In the genomic region with DNA sequence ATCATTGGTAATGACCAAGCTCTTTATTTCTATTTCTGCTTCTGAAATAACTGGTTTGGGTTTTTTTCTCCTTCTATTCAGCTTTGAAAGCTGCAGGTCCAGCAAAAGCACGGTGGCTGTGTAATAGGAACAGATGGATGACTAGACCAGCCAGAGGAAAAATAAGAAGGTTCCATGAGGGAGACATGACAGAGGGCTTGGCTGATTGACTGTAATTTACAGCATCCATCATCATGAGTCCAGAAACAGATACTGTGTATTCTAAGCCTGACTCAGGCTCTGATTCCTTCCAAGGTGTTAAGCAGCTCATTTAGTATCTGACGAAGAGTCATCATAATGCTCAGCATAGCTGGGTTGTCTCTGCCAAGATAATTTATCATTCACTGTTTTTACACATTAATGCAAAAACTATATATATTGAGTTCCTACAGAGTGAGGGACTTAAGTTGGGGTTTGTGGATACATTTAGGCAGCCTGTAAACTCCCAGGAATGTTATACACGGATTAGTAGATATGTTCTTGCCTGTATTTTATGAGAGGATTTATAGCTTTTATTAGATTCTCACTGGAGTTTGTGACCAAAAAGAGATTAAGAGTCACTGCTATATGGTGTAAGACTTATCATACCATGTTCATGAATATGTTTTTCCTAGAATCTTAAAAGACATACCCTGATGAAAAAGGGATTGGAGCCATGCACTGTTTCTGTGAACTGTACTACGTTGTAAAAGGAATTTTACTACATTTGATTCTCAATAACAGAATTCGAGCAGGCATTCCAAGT, we compare ENCODE assay signal across 18 cellular contexts.
DNase-seq lines count a peak whose midpoint lies in the region; ATAC-seq, FAIRE-seq and TF ChIP-seq lines count a peak whose summit lies in the region.
"Had no signal": no experiment of that assay in that cellular context is flagged by ENCODE, and none has a peak within 500 bp of the region (broad histone marks: within the 10 kb centered on the region; RNA-seq: fewer than 3 reads in every experiment).

No MANE protein-coding gene starts in this region.

- no peak overlapping the region for H3K4me3 Mint-ChIP-seq in astrocyte (ENCODE audit: unreplicated experiment)
- H3K4me3 Mint-ChIP-seq in mesothelial cell of epicardium: no peak overlapping the region
- H3K4me3 Mint-ChIP-seq in immature natural killer cell: no peak overlapping the region
- no peak overlapping the region for H3K4me3 Mint-ChIP-seq in activated naive CD8-positive, alpha-beta T cell treated with anti-CD3 and anti-CD28 coated beads, Interleukin-2, amount 50 U/mL, for 24 hours
- H3K4me3 Mint-ChIP-seq: CD8-positive, alpha-beta memory T cell; GM23338 had no signal

- dilution Hi-C loops in IMR-90 (cut with HindIII; ENCODE audit: low sequenced_read_pairs, unreplicated experiment): no loop called here

- H3K4ac ChIP-seq in IMR-90 (ENCODE audit: low read depth, low read length): no peak overlapping the region

- FAIRE-seq in astrocyte (lab: Jason Lieb, UNC): peak; percentile 56
- FAIRE-seq: GM12892 had no signal

- H3K36me3 Mint-ChIP-seq in astrocyte (ENCODE audit: low read depth, unreplicated experiment) (no peaks in the 10 kb centered on the region), mesothelial cell of epicardium (no peaks in the 10 kb centered on the region), immature natural killer cell (no peaks in the 10 kb centered on the region)
- H3K36me3 Mint-ChIP-seq in activated naive CD8-positive, alpha-beta T cell treated with anti-CD3 and anti-CD28 coated beads, Interleukin-2, amount 50 U/mL, for 24 hours (ENCODE audit: low read depth): no peaks in the 10 kb centered on the region
- H3K36me3 Mint-ChIP-seq: CD8-positive, alpha-beta memory T cell had no signal

- H2AFZ ChIP-seq in IMR-90 (replicated peaks; ENCODE audit: low read length, poor library complexity): no peak overlapping the region
- no peak overlapping the region for H2AFZ ChIP-seq in astrocyte (ENCODE audit: low read depth, low read length)
- H2AFZ ChIP-seq: GM23338 had no signal

- H3K18ac ChIP-seq in IMR-90 (ENCODE audit: low read depth, low read length): no peak overlapping the region

- ATAC-seq in IMR-90 (ENCODE audit: low read depth) (peak; percentile 33), GM21526 (IDR thresholded peaks at IDR 0.05; ENCODE audit: low FRiP score, unreplicated experiment) (no peak), GM18873 (IDR thresholded peaks at IDR 0.05; ENCODE audit: low FRiP score, unreplicated experiment) (no peak)
- ATAC-seq in activated naive CD8-positive, alpha-beta T cell treated with anti-CD3 and anti-CD28 coated beads, Interleukin-2, amount 50 U/mL, for 24 hours: no peak
- ATAC-seq: PC-3 had no signal

- H2BK120ac ChIP-seq in IMR-90 (ENCODE audit: low read depth, low read length): no peak overlapping the region

- no peak overlapping the region for H2AK9ac ChIP-seq in IMR-90 (replicated peaks; ENCODE audit: low read depth, low read length, poor library complexity)

- WGBS in IMR-90 (ENCODE audit: extremely low coverage in 2 of 2, insufficient read length in 1 of 2), 2 experiments: no CpG with 5 or more reads among the region's 5 CpGs

- H3K4me1 ChIP-seq in IMR-90 (ENCODE audit: control insufficient read depth, insufficient read depth, low read length): peaks cover 8% of the 10 kb centered on the region
- H3K4me1 ChIP-seq in astrocyte (ENCODE audit: insufficient read depth, low read length): peaks cover 4% of the 10 kb centered on the region
- H3K4me1 ChIP-seq: BLaER1 treated with 17β-estradiol and CSF1 and Interleukin-3, amounts not matched to agents 10 nM and 100 nM; SJCRH30 had no signal

- no peaks in the 10 kb centered on the region for H3K27me3 ChIP-seq in BJ (ENCODE audit: control insufficient read depth, insufficient read depth, low read length)
- H3K27me3 ChIP-seq in IMR-90 (ENCODE audit: control insufficient read depth, insufficient read depth, low read length): no peaks in the 10 kb centered on the region
- no peaks in the 10 kb centered on the region for H3K27me3 ChIP-seq in astrocyte (ENCODE audit: insufficient read depth, low read length)
- H3K27me3 ChIP-seq: BLaER1 treated with 17β-estradiol and CSF1 and Interleukin-3, amounts not matched to agents 10 nM and 100 nM; SJCRH30 had no signal

- in situ Hi-C loops in IMR-90 (cut with MboI; ENCODE audit: low sequenced_read_pairs): no loop called here

- 0 out of 2 replicates have a peak overlapping the region, but pooled peaks have one; percentile 31 for H3K23ac ChIP-seq in IMR-90 (ENCODE audit: low read depth, low read length)

- no TSS peak for BruUV-seq in IMR-90 (replicated peaks; lab: Mats Ljungman, UMichigan)

- H3K4me3 ChIP-seq in BJ (ENCODE audit: low read depth, low read length) (no peak overlapping the region), IMR-90 (ENCODE audit: insufficient read depth, low read depth, low read length) (no peak overlapping the region), astrocyte (ENCODE audit: insufficient read depth, low read depth, low read length) (no peak overlapping the region)
- H3K4me3 ChIP-seq: BLaER1 treated with 17β-estradiol and CSF1 and Interleukin-3, amounts not matched to agents 10 nM and 100 nM; GM23338; SJCRH30 had no signal

- TF ChIP-seq CTCF in BJ (IDR thresholded peaks at IDR 0.05; ENCODE audit: insufficient read depth, low read depth, low read length): no peak
- no peak for TF ChIP-seq CTCF in IMR-90 (conservative IDR thresholded peaks at IDR 0.05; ENCODE audit: low read depth, low read length)
- no peak for TF ChIP-seq CTCF in astrocyte (IDR thresholded peaks at IDR 0.05; ENCODE audit: insufficient read depth, low read depth, low read length)
- no peak for TF ChIP-seq CTCF in mesothelial cell of epicardium (IDR thresholded peaks at IDR 0.05; ENCODE audit: unreplicated experiment)

- peaks cover 22% of the 10 kb centered on the region for H3K9me1 ChIP-seq in IMR-90 (ENCODE audit: insufficient read depth, low read length)

- H3K36me3 ChIP-seq in BJ (ENCODE audit: control insufficient read depth, insufficient read depth, low read length) (no peaks in the 10 kb centered on the region), IMR-90 (ENCODE audit: control insufficient read depth, insufficient read depth, low read length) (peaks cover 21% of the 10 kb centered on the region), astrocyte (ENCODE audit: insufficient read depth, low read length) (no peaks in the 10 kb centered on the region)
- H3K36me3 ChIP-seq: BLaER1 treated with 17β-estradiol and CSF1 and Interleukin-3, amounts not matched to agents 10 nM and 100 nM; SJCRH30 had no signal

- peak overlapping the region; percentile 17 for H2BK5ac ChIP-seq in IMR-90 (ENCODE audit: low read depth, low read length, poor library complexity, severe bottlenecking)

- intact Hi-C loops in IMR-90 (cut with micrococcal nuclease): no loop called here

- H3K9me3 ChIP-seq in IMR-90 (ENCODE audit: control insufficient read depth, insufficient read depth, low read length) (no peaks in the 10 kb centered on the region), astrocyte (ENCODE audit: insufficient read depth, low read depth, low read length) (no peaks in the 10 kb centered on the region)
- H3K9me3 ChIP-seq: BLaER1 treated with 17β-estradiol and CSF1 and Interleukin-3, amounts not matched to agents 10 nM and 100 nM; SJCRH30 had no signal

- H4K91ac ChIP-seq in IMR-90 (ENCODE audit: insufficient read depth, low read depth, low read length): no peak overlapping the region

- H3K9me3 Mint-ChIP-seq in astrocyte (ENCODE audit: unreplicated experiment): no peaks in the 10 kb centered on the region
- H3K9me3 Mint-ChIP-seq in mesothelial cell of epicardium: no peaks in the 10 kb centered on the region
- no peaks in the 10 kb centered on the region for H3K9me3 Mint-ChIP-seq in immature natural killer cell
- no peaks in the 10 kb centered on the region for H3K9me3 Mint-ChIP-seq in activated naive CD8-positive, alpha-beta T cell treated with anti-CD3 and anti-CD28 coated beads, Interleukin-2, amount 50 U/mL, for 24 hours
- H3K9me3 Mint-ChIP-seq: CD8-positive, alpha-beta memory T cell; GM23338 had no signal

- H3K79me2 ChIP-seq in astrocyte (ENCODE audit: insufficient read depth, low read length): no peaks in the 10 kb centered on the region

- peaks cover 35% of the 10 kb centered on the region for H4K20me1 ChIP-seq in IMR-90 (ENCODE audit: insufficient read depth, low read length)
- H4K20me1 ChIP-seq in astrocyte (ENCODE audit: insufficient read depth, low read length): no peaks in the 10 kb centered on the region
- H4K20me1 ChIP-seq: BLaER1 treated with 17β-estradiol and CSF1 and Interleukin-3, amounts not matched to agents 10 nM and 100 nM had no signal

- no peaks in the 10 kb centered on the region for H3K27me3 Mint-ChIP-seq in astrocyte (ENCODE audit: low read depth, unreplicated experiment)
- peaks cover 2% of the 10 kb centered on the region for H3K27me3 Mint-ChIP-seq in mesothelial cell of epicardium (ENCODE audit: low read depth)
- H3K27me3 Mint-ChIP-seq in immature natural killer cell (ENCODE audit: low read depth in 3 of 3): no peaks in the 10 kb centered on the region
- peaks cover 5% of the 10 kb centered on the region for H3K27me3 Mint-ChIP-seq in activated naive CD8-positive, alpha-beta T cell treated with anti-CD3 and anti-CD28 coated beads, Interleukin-2, amount 50 U/mL, for 24 hours

- H2AK5ac ChIP-seq in IMR-90 (ENCODE audit: low read depth, low read length): no peak overlapping the region

- H3K4me1 Mint-ChIP-seq in astrocyte (ENCODE audit: low read depth, unreplicated experiment) (no peaks in the 10 kb centered on the region), mesothelial cell of epicardium (peaks cover 12% of the 10 kb centered on the region), immature natural killer cell (no peaks in the 10 kb centered on the region)
- H3K4me1 Mint-ChIP-seq in activated naive CD8-positive, alpha-beta T cell treated with anti-CD3 and anti-CD28 coated beads, Interleukin-2, amount 50 U/mL, for 24 hours: no peaks in the 10 kb centered on the region
- H3K4me1 Mint-ChIP-seq: CD8-positive, alpha-beta memory T cell; GM23338 had no signal

- H3K27ac ChIP-seq in IMR-90 (ENCODE audit: insufficient read depth, low read length) (peak overlapping the region; percentile 61; the same call in 1 of the 2 replicates), astrocyte (ENCODE audit: low read depth, low read length) (no peak overlapping the region)
- H3K27ac ChIP-seq: BLaER1 treated with 17β-estradiol and CSF1 and Interleukin-3, amounts not matched to agents 10 nM and 100 nM; SJCRH30 had no signal

- H4K5ac ChIP-seq in IMR-90 (ENCODE audit: low read depth, low read length): no peak overlapping the region

- TF ChIP-seq RAD21 in IMR-90 (IDR thresholded peaks at IDR 0.05; ENCODE audit: low read length): no peak

- CTCF ChIA-PET in BJ (lab: Yijun Ruan, JAX) (interaction anchor here (0.9 to 1.0 kb wide), 2 partner anchors 19 to 119 kb away, joined by 3 to 4 read pairs; no protein-coding TSS in a partner anchor), IMR-90 (lab: Yijun Ruan, JAX) (no interaction called here)

- DNase-seq in BJ (ENCODE audit: low read depth) (peak; percentile 18), IMR-90 (peak; percentile 23), astrocyte (ENCODE audit: low read depth) (no peak), mesothelial cell of epicardium (ENCODE audit: low spot score in 2 of 2, unreplicated experiment in 2 of 2) (no peak), immature natural killer cell (no peak)
- DNase-seq in activated naive CD8-positive, alpha-beta T cell treated with anti-CD3 and anti-CD28 coated beads, Interleukin-2, amount 50 U/mL, for 24 hours: no peak
- DNase-seq: CD8-positive, alpha-beta memory T cell; KG1; NCI-H1436 treated with DMSO at 0.1 percent for 48 hours; NCI-H226; NK-92 treated with Interleukin-12 subunit alpha and Interleukin-12 subunit beta, amount 100 ng/mL, for 24 hours; PC-3; SJCRH30 had no signal

- TF ChIP-seq POLR2A in IMR-90 (IDR thresholded peaks at IDR 0.05; ENCODE audit: low read depth, low read length): no peak

- no peak overlapping the region for H2BK15ac ChIP-seq in IMR-90 (ENCODE audit: low read depth, low read length)

- no peak overlapping the region for H3K27ac Mint-ChIP-seq in astrocyte (ENCODE audit: unreplicated experiment)
- peak overlapping the region; percentile 26 for H3K27ac Mint-ChIP-seq in mesothelial cell of epicardium
- no peak overlapping the region for H3K27ac Mint-ChIP-seq in immature natural killer cell
- no peak overlapping the region for H3K27ac Mint-ChIP-seq in activated naive CD8-positive, alpha-beta T cell treated with anti-CD3 and anti-CD28 coated beads, Interleukin-2, amount 50 U/mL, for 24 hours
- H3K27ac Mint-ChIP-seq: CD8-positive, alpha-beta memory T cell; GM23338 had no signal

- no peak overlapping the region for H3K4me2 ChIP-seq in IMR-90 (ENCODE audit: low read depth, low read length)
- no peak overlapping the region for H3K4me2 ChIP-seq in astrocyte (ENCODE audit: low read length)
- H3K4me2 ChIP-seq: BLaER1 treated with 17β-estradiol and CSF1 and Interleukin-3, amounts not matched to agents 10 nM and 100 nM; GM23338 had no signal

- peaks cover 38 to 69% of the 10 kb centered on the region in 2 experiments for H3K79me1 ChIP-seq in IMR-90 (ENCODE audit: low read depth in 1 of 2, low read length in 2 of 2)

- H3K14ac ChIP-seq in IMR-90 (replicated peaks; ENCODE audit: low read depth, low read length): no peak overlapping the region; the same call in 1 of the 2 replicates

- no peak overlapping the region for H3K9ac ChIP-seq in IMR-90 (ENCODE audit: low read depth, low read length)
- no peak overlapping the region for H3K9ac ChIP-seq in astrocyte (ENCODE audit: low read length)
- H3K9ac ChIP-seq: BLaER1 treated with 17β-estradiol and CSF1 and Interleukin-3, amounts not matched to agents 10 nM and 100 nM had no signal

- peak overlapping the region; percentile 33; the same call in 1 of the 2 replicates for H2BK20ac ChIP-seq in IMR-90 (ENCODE audit: low read depth, low read length)

- H3K56ac ChIP-seq in IMR-90 (ENCODE audit: extremely low read depth, insufficient read depth, low read length): no peak overlapping the region

- H4K8ac ChIP-seq in IMR-90 (ENCODE audit: low read depth in 2 of 2, low read length in 2 of 2): no peak overlapping the region

- POLR2A ChIA-PET in BJ (lab: Charles Lee): no interaction called here
- POLR2A ChIA-PET in IMR-90 (lab: Charles Lee; ENCODE audit: unreplicated experiment): no interaction called here

Comparison
In these comparisons a context has a peak if more than half of its experiments do, and no peak if none do; other contexts are left out.
1. DNase-seq: peak in BJ (single experiment) and IMR-90 (single experiment); none in astrocyte (single experiment), mesothelial cell of epicardium (0 of 2), immature natural killer cell (0 of 3) and activated naive CD8-positive, alpha-beta T cell treated with anti-CD3 and anti-CD28 coated beads, Interleukin-2, amount 50 U/mL, for 24 hours (single experiment).